Comparison of ENCODE assay signal across 16 cellular contexts in the genomic region with DNA sequence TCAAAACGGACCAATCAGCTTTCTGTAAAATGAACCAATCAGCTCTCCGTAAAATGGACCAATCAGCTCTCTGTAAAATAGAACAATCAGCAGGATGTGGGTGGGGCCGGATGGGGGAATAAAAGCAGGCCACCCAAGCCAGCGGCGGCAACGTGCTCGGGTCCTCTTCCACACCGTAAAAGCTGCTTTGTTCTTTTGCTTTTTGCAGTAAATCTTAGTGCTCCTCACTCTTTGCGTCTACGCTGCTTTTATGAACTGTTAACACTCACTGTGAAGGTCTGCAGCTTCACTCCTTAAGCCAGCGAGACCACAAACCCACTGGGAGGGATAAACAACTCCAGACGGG. TPM values are rescaled to one million over a fixed set of nuclear protein-coding genes. Genes with fewer than 3 reads are reported as not detected.
A peak's percentile ranks its signal among the peaks of the same experiment; 100 is the strongest.
DNase-seq lines count a peak whose midpoint lies in the region; ATAC-seq and TF ChIP-seq lines count a peak whose summit lies in the region.
"Had no signal": no experiment of that assay in that cellular context is flagged by ENCODE, and none has a peak within 500 bp of the region (broad histone marks: within the 10 kb centered on the region; RNA-seq: fewer than 3 reads in every experiment).

No MANE protein-coding gene starts in this region.

- ATAC-seq in activated T-cell treated with anti-CD3 and anti-CD28 coated beads, Interleukin-2, amount 50 U/mL, for 72 hours (replicated peaks in 1 of 2): peak in 1 of 2 donors; percentile 8
- ATAC-seq in activated T-cell treated with anti-CD3 and anti-CD28 coated beads, Interleukin-2, amount 50 U/mL, for 4 hours: no peak
- no peak for ATAC-seq in stimulated activated memory B cell treated with anti-CD40 and anti-IgM and Interleukin-4, amounts not matched to agents 10 μg/mL and 1 μg/mL and 100 μg/mL, for 72 hours
- ATAC-seq in body of pancreas: no peak
- ATAC-seq: left lung had no signal

- peak overlapping the region; percentile 38 to 40 for H3K4me3 Mint-ChIP-seq in activated T-cell treated with anti-CD3 and anti-CD28 coated beads, Interleukin-2, amount 50 U/mL, for 72 hours
- no peak overlapping the region for H3K4me3 Mint-ChIP-seq in activated T-cell treated with anti-CD3 and anti-CD28 coated beads, Interleukin-2, amount 50 U/mL, for 4 hours
- peak overlapping the region; percentile 68 for H3K4me3 Mint-ChIP-seq in activated naive CD8-positive, alpha-beta T cell
- H3K4me3 Mint-ChIP-seq in stimulated activated memory B cell treated with anti-CD40 and anti-IgM and Interleukin-4, amounts not matched to agents 10 μg/mL and 1 μg/mL and 100 μg/mL, for 72 hours: no peak overlapping the region

- H3K27me3 ChIP-seq in body of pancreas: no peaks in the 10 kb centered on the region
- H3K27me3 ChIP-seq: brain microvascular endothelial cell, left lung, right atrium auricular region had no signal

- no peak overlapping the region for H3K27ac ChIP-seq in body of pancreas
- H3K27ac ChIP-seq: brain microvascular endothelial cell had no signal

- H3K9me3 Mint-ChIP-seq in activated T-cell treated with anti-CD3 and anti-CD28 coated beads, Interleukin-2, amount 50 U/mL, for 72 hours: peaks cover 7 to 16% of the 10 kb centered on the region in 2 donors
- peaks cover 19% of the 10 kb centered on the region for H3K9me3 Mint-ChIP-seq in activated T-cell treated with anti-CD3 and anti-CD28 coated beads, Interleukin-2, amount 50 U/mL, for 4 hours
- H3K9me3 Mint-ChIP-seq in activated naive CD8-positive, alpha-beta T cell (ENCODE audit: low read depth): peaks cover 16% of the 10 kb centered on the region
- peaks cover 2% of the 10 kb centered on the region for H3K9me3 Mint-ChIP-seq in stimulated activated memory B cell treated with anti-CD40 and anti-IgM and Interleukin-4, amounts not matched to agents 10 μg/mL and 1 μg/mL and 100 μg/mL, for 72 hours

- intact Hi-C loops in body of pancreas (cut with DNase I): no loop called here

- WGBS in body of pancreas, 2 donors: 68 to 72% methylated on average over 12 of the region's 12 CpGs

- H3K27ac Mint-ChIP-seq in activated T-cell treated with anti-CD3 and anti-CD28 coated beads, Interleukin-2, amount 50 U/mL, for 72 hours: peak overlapping the region; percentile 34
- H3K27ac Mint-ChIP-seq in activated naive CD8-positive, alpha-beta T cell: peak overlapping the region; percentile 91
- H3K27ac Mint-ChIP-seq in stimulated activated memory B cell treated with anti-CD40 and anti-IgM and Interleukin-4, amounts not matched to agents 10 μg/mL and 1 μg/mL and 100 μg/mL, for 72 hours: peak overlapping the region; percentile 96

- H3K36me3 ChIP-seq in body of pancreas (replicated peaks in 1 of 2; ENCODE audit: insufficient read depth in 1 of 2, low read depth in 2 of 2): no peaks in the 10 kb centered on the region
- H3K36me3 ChIP-seq: brain microvascular endothelial cell, left lung, right atrium auricular region had no signal

- no peaks in the 10 kb centered on the region for H3K9me3 ChIP-seq in body of pancreas
- H3K9me3 ChIP-seq: right atrium auricular region had no signal

- no peak for TF ChIP-seq CTCF in body of pancreas (IDR thresholded peaks at IDR 0.05)

- peak in 1 of 2 donors; percentile 66 for DNase-seq in activated T-cell treated with anti-CD3 and anti-CD28 coated beads, Interleukin-2, amount 50 U/mL, for 72 hours
- no peak for DNase-seq in activated T-cell treated with anti-CD3 and anti-CD28 coated beads, Interleukin-2, amount 50 U/mL, for 4 hours
- DNase-seq in NAMALWA (ENCODE audit: low spot score): peak; percentile 32
- no peak for DNase-seq in middle frontal gyrus (ENCODE audit: extremely low spot score, low spot score)
- no peak for DNase-seq in NCI-H510A treated with DMSO at 0.1 percent for 48 hours (lab: John Stamatoyannopoulos, UW)
- no peak for DNase-seq in body of pancreas
- DNase-seq: brain microvascular endothelial cell, DMS153, hypothalamus, Karpas-422, left lung, NCI-H1436 treated with DMSO at 0.1 percent for 48 hours, NCI-H446 had no signal

- H3K4me3 ChIP-seq in body of pancreas: no peak overlapping the region
- H3K4me3 ChIP-seq: left lung, right atrium auricular region had no signal

- TF ChIP-seq POLR2A in body of pancreas (IDR thresholded peaks at IDR 0.05): no peak

- H3K27me3 Mint-ChIP-seq in activated T-cell treated with anti-CD3 and anti-CD28 coated beads, Interleukin-2, amount 50 U/mL, for 72 hours (ENCODE audit: low read depth): no peaks in the 10 kb centered on the region
- H3K27me3 Mint-ChIP-seq in activated T-cell treated with anti-CD3 and anti-CD28 coated beads, Interleukin-2, amount 50 U/mL, for 4 hours (ENCODE audit: low read depth): no peaks in the 10 kb centered on the region
- H3K27me3 Mint-ChIP-seq in activated naive CD8-positive, alpha-beta T cell: no peaks in the 10 kb centered on the region
- H3K27me3 Mint-ChIP-seq in stimulated activated memory B cell treated with anti-CD40 and anti-IgM and Interleukin-4, amounts not matched to agents 10 μg/mL and 1 μg/mL and 100 μg/mL, for 72 hours: no peaks in the 10 kb centered on the region

- peaks cover 87% of the 10 kb centered on the region for H3K4me1 Mint-ChIP-seq in activated T-cell treated with anti-CD3 and anti-CD28 coated beads, Interleukin-2, amount 50 U/mL, for 72 hours (ENCODE audit: low read depth)
- peaks cover 65% of the 10 kb centered on the region for H3K4me1 Mint-ChIP-seq in activated T-cell treated with anti-CD3 and anti-CD28 coated beads, Interleukin-2, amount 50 U/mL, for 4 hours (ENCODE audit: low read depth)
- peaks cover 66% of the 10 kb centered on the region for H3K4me1 Mint-ChIP-seq in activated naive CD8-positive, alpha-beta T cell (ENCODE audit: low read depth)
- H3K4me1 Mint-ChIP-seq in stimulated activated memory B cell treated with anti-CD40 and anti-IgM and Interleukin-4, amounts not matched to agents 10 μg/mL and 1 μg/mL and 100 μg/mL, for 72 hours: peaks cover 59% of the 10 kb centered on the region

- H3K36me3 Mint-ChIP-seq in activated T-cell treated with anti-CD3 and anti-CD28 coated beads, Interleukin-2, amount 50 U/mL, for 72 hours (ENCODE audit: insufficient read depth in 2 of 2): peaks cover 15 to 48% of the 10 kb centered on the region in 2 donors
- H3K36me3 Mint-ChIP-seq in activated T-cell treated with anti-CD3 and anti-CD28 coated beads, Interleukin-2, amount 50 U/mL, for 4 hours (ENCODE audit: insufficient read depth): peaks cover 10% of the 10 kb centered on the region
- peaks cover 23% of the 10 kb centered on the region for H3K36me3 Mint-ChIP-seq in activated naive CD8-positive, alpha-beta T cell
- H3K36me3 Mint-ChIP-seq in stimulated activated memory B cell treated with anti-CD40 and anti-IgM and Interleukin-4, amounts not matched to agents 10 μg/mL and 1 μg/mL and 100 μg/mL, for 72 hours: no peaks in the 10 kb centered on the region

- H3K4me1 ChIP-seq in body of pancreas: no peaks in the 10 kb centered on the region

RNA-seq across cellular contexts. Expression of gene HLA-E, which starts 29.2 kb away (rescaled TPM):
- total RNA-seq in activated T-cell treated with anti-CD3 and anti-CD28 coated beads, Interleukin-2, amount 50 U/mL, for 72 hours: 100 to 1,000 TPM; 713 to 829 TPM
- total RNA-seq in activated T-cell treated with anti-CD3 and anti-CD28 coated beads, Interleukin-2, amount 50 U/mL, for 4 hours: 1,000 to 10,000 TPM in 1 of 3 donors, 100 to 1,000 TPM in 2; 695 to 1,026 (median 934) TPM
- total RNA-seq in body of pancreas: 100 to 1,000 TPM; 133 to 216 TPM

RNA-seq across cellular contexts. Expression of gene GNL1, which starts 37.8 kb away (rescaled TPM):
- total RNA-seq in activated T-cell treated with anti-CD3 and anti-CD28 coated beads, Interleukin-2, amount 50 U/mL, for 72 hours: 100 to 1,000 TPM; 114 to 121 TPM
- total RNA-seq in activated T-cell treated with anti-CD3 and anti-CD28 coated beads, Interleukin-2, amount 50 U/mL, for 4 hours: 100 to 1,000 TPM; 134 to 142 (median 138) TPM
- total RNA-seq in body of pancreas: 10 to 100 TPM; 18.7 to 24.7 TPM

RNA-seq across cellular contexts. Expression of gene PRR3, which starts 38.6 kb away (rescaled TPM):
- total RNA-seq in activated T-cell treated with anti-CD3 and anti-CD28 coated beads, Interleukin-2, amount 50 U/mL, for 72 hours: 10 to 100 TPM; 23.0 to 31.8 TPM
- total RNA-seq in activated T-cell treated with anti-CD3 and anti-CD28 coated beads, Interleukin-2, amount 50 U/mL, for 4 hours: 10 to 100 TPM; 41.3 to 49.3 (median 43.8) TPM
- total RNA-seq in body of pancreas: 10 to 100 TPM in 1 of 2 donors, 1 to 10 TPM in 1; 6.9 to 10.4 TPM

RNA-seq across cellular contexts. Expression of gene ABCF1, which starts 52.8 kb away (rescaled TPM):
- total RNA-seq in activated T-cell treated with anti-CD3 and anti-CD28 coated beads, Interleukin-2, amount 50 U/mL, for 72 hours: 10 to 100 TPM; 64.6 to 68.1 TPM
- total RNA-seq in activated T-cell treated with anti-CD3 and anti-CD28 coated beads, Interleukin-2, amount 50 U/mL, for 4 hours: 100 to 1,000 TPM; 167 to 181 (median 181) TPM
- 10 to 100 TPM; 27.0 to 37.6 TPM for total RNA-seq in body of pancreas

Comparison
In these comparisons a context has a peak if more than half of its experiments do, and no peak if none do; other contexts are left out.
1. H3K4me3 Mint-ChIP-seq: peak in activated T-cell treated with anti-CD3 and anti-CD28 coated beads, Interleukin-2, amount 50 U/mL, for 72 hours (2 of 2) and activated naive CD8-positive, alpha-beta T cell (single experiment); none in activated T-cell treated with anti-CD3 and anti-CD28 coated beads, Interleukin-2, amount 50 U/mL, for 4 hours (single experiment) and stimulated activated memory B cell treated with anti-CD40 and anti-IgM and Interleukin-4, amounts not matched to agents 10 μg/mL and 1 μg/mL and 100 μg/mL, for 72 hours (single experiment).
2. H3K27ac Mint-ChIP-seq: peak in every context shown above with its lines; median percentile 96 in stimulated activated memory B cell treated with anti-CD40 and anti-IgM and Interleukin-4, amounts not matched to agents 10 μg/mL and 1 μg/mL and 100 μg/mL, for 72 hours; 91 in activated naive CD8-positive, alpha-beta T cell; 34 in activated T-cell treated with anti-CD3 and anti-CD28 coated beads, Interleukin-2, amount 50 U/mL, for 72 hours.
3. RNA of gene GNL1, which starts 37.8 kb away (total RNA-seq): 134 to 142 TPM in activated T-cell treated with anti-CD3 and anti-CD28 coated beads, Interleukin-2, amount 50 U/mL, for 4 hours and 114 to 121 TPM in activated T-cell treated with anti-CD3 and anti-CD28 coated beads, Interleukin-2, amount 50 U/mL, for 72 hours; 18.7 to 24.7 TPM in body of pancreas; every median in the first group is over 4 times any median in the second.